Comparison of ENCODE assay signal across 1 cellular context in genomic region chr4:175772170-175772685, GRCh38.
TF ChIP-seq lines count a peak whose summit lies in the region.

No MANE protein-coding gene starts in this region.

TF ChIP-seq in H1, 55 proteins besides CTCF, POLR2A, EP300 and RAD21:
- TF ChIP-seq CHD7 (IDR thresholded peaks at IDR 0.05; ENCODE audit: insufficient replicate concordance, low read length): no peak
- TF ChIP-seq MAX (IDR thresholded peaks at IDR 0.05): no peak
- TF ChIP-seq SRF (IDR thresholded peaks at IDR 0.05; ENCODE audit: low read depth, low read length): no peak
- TF ChIP-seq NRF1 (IDR thresholded peaks at IDR 0.05; ENCODE audit: low read depth, low read length): no peak
- no peak for TF ChIP-seq RNF2 (IDR thresholded peaks at IDR 0.05; ENCODE audit: borderline replicate concordance, low read depth, low read length, missing control alignments, poor library complexity, severe bottlenecking)
- no peak for TF ChIP-seq HDAC6 (IDR thresholded peaks at IDR 0.05; ENCODE audit: low read depth, low read length)
- TF ChIP-seq TEAD4 (IDR thresholded peaks at IDR 0.05; ENCODE audit: low read depth, low read length): 0 out of 2 replicates have a peak, but pooled peaks have one; percentile 21
- no peak for TF ChIP-seq GTF2F1 (IDR thresholded peaks at IDR 0.05; ENCODE audit: borderline replicate concordance, low read depth, low read length)
